ENCODE assay signal across 33 cellular contexts in the genomic region with DNA sequence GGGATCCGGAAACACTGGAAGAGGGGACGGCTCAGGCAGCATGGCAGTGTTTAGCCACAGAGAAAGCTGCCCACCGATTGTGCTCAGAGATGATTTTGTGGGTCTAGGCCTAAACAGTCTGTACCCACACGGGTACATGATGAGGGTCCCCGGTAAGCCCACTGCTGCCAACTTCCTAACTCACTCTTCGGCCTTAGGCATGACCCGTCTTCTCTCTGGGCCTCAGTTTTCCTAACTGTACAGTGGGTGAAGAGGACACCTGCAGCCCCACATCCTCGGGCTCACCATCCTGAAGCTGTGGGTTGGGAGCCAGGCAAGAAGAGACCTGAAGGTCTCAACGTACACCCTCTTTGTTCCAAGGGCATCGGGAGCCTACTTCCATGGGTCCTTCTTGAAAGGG.
"Had no signal": no experiment of that assay in that cellular context is flagged by ENCODE, and none has a peak within 500 bp of the region (broad histone marks: within the 10 kb centered on the region; RNA-seq: fewer than 3 reads in every experiment).

No MANE protein-coding gene starts in this region.

- H3K4me2 ChIP-seq: PC-9 had no signal

- H3K9me3 Mint-ChIP-seq: activated CD4-positive, alpha-beta T cell treated with anti-CD3 and anti-CD28 coated beads, Interleukin-2, amount 10 ng/mL, durations not matched to agents 7 days and 5 days; activated naive CD4-positive, alpha-beta T cell treated with anti-CD3 and anti-CD28 coated beads, Interleukin-2, amount 50 U/mL, for 24 hours; activated naive CD8-positive, alpha-beta T cell treated with anti-CD3 and anti-CD28 coated beads, Interleukin-2, amount 10 ng/mL, durations not matched to agents 7 days and 5 days; activated T-cell treated with anti-CD3 and anti-CD28 coated beads, Interleukin-2, amount 50 U/mL, for 24 hours; activated T-helper 2 cell treated with anti-CD3 and anti-CD28 coated beads, Interferon-gamma antibody, Interleukin-2, Interleukin-4, amounts not matched to agents 10 μg/mL and 5 μg/mL and 100 μg/mL, durations not matched to agents 14 hours and 24 hours and 36 hours had no signal

- H3K27me3 ChIP-seq: MG63 had no signal

- H3K9me3 ChIP-seq: MG63 had no signal

- H3K4me3 Mint-ChIP-seq: activated CD4-positive, alpha-beta T cell treated with anti-CD3 and anti-CD28 coated beads, Interleukin-2, amount 10 ng/mL, durations not matched to agents 7 days and 5 days; activated CD8-positive, alpha-beta T cell treated with anti-CD3 and anti-CD28 coated beads, Interleukin-2, amount 10 ng/mL, durations not matched to agents 7 days and 5 days; activated naive CD4-positive, alpha-beta T cell treated with anti-CD3 and anti-CD28 coated beads, Interleukin-2, amount 50 U/mL, for 24 hours; activated naive CD8-positive, alpha-beta T cell treated with anti-CD3 and anti-CD28 coated beads, Interleukin-2, amount 10 ng/mL, durations not matched to agents 7 days and 5 days; activated T-cell treated with anti-CD3 and anti-CD28 coated beads, Interleukin-2, amount 50 U/mL, for 24 hours had no signal

- FAIRE-seq: astrocyte, bronchial epithelial cell had no signal

- H3K4me3 ChIP-seq: MG63, PC-9 had no signal

- H3K27ac Mint-ChIP-seq: activated CD4-positive, alpha-beta T cell treated with anti-CD3 and anti-CD28 coated beads, Interleukin-2, amount 10 ng/mL, durations not matched to agents 7 days and 5 days; activated CD8-positive, alpha-beta T cell treated with anti-CD3 and anti-CD28 coated beads, Interleukin-2, amount 10 ng/mL, durations not matched to agents 7 days and 5 days; activated naive CD4-positive, alpha-beta T cell treated with anti-CD3 and anti-CD28 coated beads, Interleukin-2, amount 50 U/mL, for 24 hours; activated naive CD8-positive, alpha-beta T cell treated with anti-CD3 and anti-CD28 coated beads, Interleukin-2, amount 10 ng/mL, durations not matched to agents 7 days and 5 days; activated T-cell treated with anti-CD3 and anti-CD28 coated beads, Interleukin-2, amount 50 U/mL, for 24 hours; activated T-helper 2 cell treated with anti-CD3 and anti-CD28 coated beads, Interferon-gamma antibody, Interleukin-2, Interleukin-4, amounts not matched to agents 10 μg/mL and 5 μg/mL and 100 μg/mL, durations not matched to agents 14 hours and 24 hours and 36 hours had no signal

- H2AFZ ChIP-seq: PC-9 had no signal

- DNase-seq: activated CD4-positive, alpha-beta T cell treated with anti-CD3 and anti-CD28 coated beads, Interleukin-2, amount 10 ng/mL, durations not matched to agents 7 days and 5 days; activated CD4-positive, alpha-beta T cell treated with anti-CD3 and anti-CD28 coated beads, Interleukin-2, amount 50 U/mL, for 48 hours; activated CD4-positive, CD25-positive, alpha-beta regulatory T cell; activated CD8-positive, alpha-beta T cell treated with anti-CD3 and anti-CD28 coated beads, Interleukin-2, amount 10 ng/mL, durations not matched to agents 7 days and 5 days; activated gamma-delta T cell; activated naive CD4-positive, alpha-beta T cell treated with Interleukin-2 at 50 U/mL for 16 hours; activated naive CD8-positive, alpha-beta T cell treated with anti-CD3 and anti-CD28 coated beads, Interleukin-2, amount 10 ng/mL, durations not matched to agents 7 days and 5 days; activated T-cell treated with anti-CD3 and anti-CD28 coated beads, Interleukin-2, amount 50 U/mL, for 24 hours; Kasumi-1; KG1; MG63; NCI-H1048; NCI-H1105 treated with DMSO at 0.1 percent for 48 hours; NCI-H1436 treated with DMSO at 0.1 percent for 48 hours; NCI-H1694 treated with DMSO at 0.1 percent for 48 hours; NCI-H2029 treated with DMSO at 0.1 percent for 48 hours; NCI-H2107; NCI-H2171; NCI-H510A; NCI-H526; NCI-H748 treated with DMSO at 0.1 percent for 48 hours; NK-92 treated with Interleukin-12 subunit alpha and Interleukin-12 subunit beta, amount 100 ng/mL, for 24 hours; PC-9; Right ventricle myocardium superior; SW 1271; T-helper 1 cell; T-helper 2 cell; T-helper 9 cell had no signal

- ATAC-seq: activated CD8-positive, alpha-beta T cell treated with anti-CD3 and anti-CD28 coated beads, Interleukin-2, amount 10 ng/mL, durations not matched to agents 7 days and 5 days had no signal

- H3K36me3 ChIP-seq: MG63 had no signal

- H3K27ac ChIP-seq: PC-9, VCaP had no signal
